Comparison of ENCODE assay signal across 25 cellular contexts in genomic region chr22:47872761-47873535, GRCh38.
"Had no signal": no experiment of that assay in that cellular context is flagged by ENCODE, and none has a peak within 500 bp of the region (broad histone marks: within the 10 kb centered on the region; RNA-seq: fewer than 3 reads in every experiment).

No MANE protein-coding gene starts in this region.

- H3K27me3 ChIP-seq: MG63 had no signal

- H3K27ac ChIP-seq: breast epithelium, KMS-11, VCaP had no signal

- H3K9ac ChIP-seq: KMS-11, SK-N-SH had no signal

- H3K4me1 ChIP-seq: breast epithelium had no signal

- H3K36me3 ChIP-seq: breast epithelium, MG63 had no signal

- H3K4me3 ChIP-seq: breast epithelium, MG63 had no signal

- H3K9me3 ChIP-seq: SK-N-SH had no signal

- H3K4me2 ChIP-seq: KMS-11, SK-N-SH had no signal

- DNase-seq: activated CD4-positive, CD25-positive, alpha-beta regulatory T cell; activated CD8-positive, alpha-beta memory T cell treated with anti-CD3 and anti-CD28 coated beads, Interleukin-2, amount 50 U/mL, for 4 hours; activated CD8-positive, alpha-beta T cell treated with anti-CD3 and anti-CD28 coated beads for 36 hours; activated gamma-delta T cell treated with Interleukin-2 at 50 U/mL for 16 hours; activated naive CD4-positive, alpha-beta T cell treated with anti-CD3 and anti-CD28 coated beads, Interleukin-2, amount 10 ng/mL, durations not matched to agents 7 days and 5 days; activated naive CD8-positive, alpha-beta T cell treated with anti-CD3 and anti-CD28 coated beads for 36 hours; activated T-cell treated with anti-CD3 and anti-CD28 coated beads, Interleukin-2, amount 50 U/mL, for 72 hours; anterior cingulate cortex; caudate nucleus; MG63; NCI-H1105; NCI-H1436; NCI-H1694 treated with DMSO at 0.1 percent for 48 hours; NCI-H2029 treated with DMSO at 0.1 percent for 48 hours; NCI-H345; NCI-H510A; NCI-H526 treated with DMSO at 0.1 percent for 48 hours; NCI-H82; PC-3; RPMI8226; SK-N-SH; T-helper 1 cell had no signal
